Comparison of ENCODE assay signal across 7 cellular contexts in the genomic region with DNA sequence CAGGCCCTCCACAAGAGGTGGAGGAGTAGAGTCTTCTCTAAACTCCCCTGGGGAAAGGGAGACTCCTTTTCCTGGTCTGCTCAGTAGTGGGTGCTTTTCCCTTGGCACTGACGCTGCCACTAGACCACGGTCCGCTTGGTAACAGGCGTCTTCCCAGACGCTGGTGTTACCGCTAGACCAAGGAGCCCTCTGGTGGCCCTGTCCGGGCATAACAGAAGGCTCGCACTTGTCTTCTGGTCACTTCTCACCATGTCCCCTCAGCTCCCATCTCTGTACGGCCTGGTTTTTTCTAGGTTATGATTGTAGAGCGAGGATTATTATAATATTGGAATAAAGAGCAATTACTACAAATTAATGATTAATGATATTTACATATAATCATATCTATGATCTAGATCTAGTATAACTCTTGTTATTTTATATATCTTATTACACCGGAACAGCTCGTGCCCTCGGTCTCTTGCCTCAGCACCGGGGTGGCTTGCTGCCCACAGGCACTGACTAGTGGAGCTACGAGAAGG. TPM values are rescaled to one million over a fixed set of nuclear protein-coding genes. Genes with fewer than 3 reads are reported as not detected.
DNase-seq lines count a peak whose midpoint lies in the region; ATAC-seq and TF ChIP-seq lines count a peak whose summit lies in the region.
"Not testable (repeated sequence)": the region's sequence is repeated elsewhere in the genome, so short reads cannot be mapped to it uniquely, and the experiment has no call there.

No MANE protein-coding gene starts in this region.

- H3K36me3 ChIP-seq in IMR-90 (ENCODE audit: control insufficient read depth, insufficient read depth, low read length); OCI-LY1 (ENCODE audit: insufficient read depth, low read length); ovary: not testable (repeated sequence)

- H4K8ac ChIP-seq in IMR-90 (ENCODE audit: low read depth in 2 of 2, low read length in 2 of 2): not testable (repeated sequence)

- H3F3A ChIP-seq in OCI-LY1 (ENCODE audit: insufficient read depth, low read length): not testable (repeated sequence)

- CTCF ChIA-PET in IMR-90 (lab: Yijun Ruan, JAX): interaction anchor here (0.6 to 1.2 kb wide), 9 partner anchors 9 to 974 kb away, joined by 3 to 6 read pairs (median 4); no protein-coding TSS in a partner anchor
- CTCF ChIA-PET in activated CD4-positive, alpha-beta memory T cell treated with anti-CD3 and anti-CD28 coated beads, Interleukin-2, amount 10 ng/mL, durations not matched to agents 7 days and 5 days (lab: Charles Lee): interaction anchor here (0.8 to 4.0 kb wide), 7 partner anchors 17 to 168 kb away, joined by 3 to 40 read pairs (median 3); no protein-coding TSS in a partner anchor

- POLR2A ChIA-PET in IMR-90 (lab: Charles Lee; ENCODE audit: unreplicated experiment): not testable (repeated sequence)
- POLR2A ChIA-PET in activated CD4-positive, alpha-beta memory T cell treated with anti-CD3 and anti-CD28 coated beads, Interleukin-2, amount 10 ng/mL, durations not matched to agents 7 days and 5 days (lab: Charles Lee): interaction anchor here (0.6 kb wide), 1 partner anchor 29 kb away, joined by 3 read pairs; a partner anchor contains a TSS

- not testable (repeated sequence) for H3K36me3 Mint-ChIP-seq in activated CD4-positive, alpha-beta memory T cell treated with anti-CD3 and anti-CD28 coated beads, Interleukin-2, amount 10 ng/mL, durations not matched to agents 7 days and 5 days (ENCODE audit: low read depth)

- not testable (repeated sequence) for TF ChIP-seq EP300 in ovary (IDR thresholded peaks at IDR 0.05)

- not testable (repeated sequence) for H3K9me2 ChIP-seq in OCI-LY1 (ENCODE audit: low read depth, low read length)

- not testable (repeated sequence) for H3K9me3 ChIP-seq in IMR-90 (ENCODE audit: control insufficient read depth, insufficient read depth, low read length); OCI-LY1 (ENCODE audit: low read length); ovary

- not testable (repeated sequence) for H2BK20ac ChIP-seq in IMR-90 (ENCODE audit: low read depth, low read length)

- H3K4me1 Mint-ChIP-seq in activated CD4-positive, alpha-beta memory T cell treated with anti-CD3 and anti-CD28 coated beads, Interleukin-2, amount 10 ng/mL, durations not matched to agents 7 days and 5 days: peaks cover 31% of the 10 kb centered on the region

- not testable (repeated sequence) for H3K27ac ChIP-seq in IMR-90 (ENCODE audit: insufficient read depth, low read length); OCI-LY1 (ENCODE audit: low read depth, low read length, poor library complexity, severe bottlenecking); dorsolateral prefrontal cortex; ovary

- H3K27me3 Mint-ChIP-seq in activated CD4-positive, alpha-beta memory T cell treated with anti-CD3 and anti-CD28 coated beads, Interleukin-2, amount 10 ng/mL, durations not matched to agents 7 days and 5 days: not testable (repeated sequence)

- H3K14ac ChIP-seq in IMR-90 (replicated peaks; ENCODE audit: low read depth, low read length): not testable (repeated sequence)

- no CpG with 5 or more reads among the region's 15 CpGs for WGBS in IMR-90 (ENCODE audit: extremely low coverage in 2 of 2, insufficient read length in 1 of 2), 2 experiments
- 24 to 27% (median 26%) methylated on average over 15 of the region's 15 CpGs for WGBS in ovary, 3 donors

- not testable (repeated sequence) for TF ChIP-seq POLR2A in IMR-90 (IDR thresholded peaks at IDR 0.05; ENCODE audit: low read depth, low read length); ovary (IDR thresholded peaks at IDR 0.05)

- H3K4me3 Mint-ChIP-seq in activated CD4-positive, alpha-beta memory T cell treated with anti-CD3 and anti-CD28 coated beads, Interleukin-2, amount 10 ng/mL, durations not matched to agents 7 days and 5 days: not testable (repeated sequence)

- H3K4me2 ChIP-seq in IMR-90 (ENCODE audit: low read depth, low read length); OCI-LY1 (ENCODE audit: low read length): not testable (repeated sequence)

- dilution Hi-C loops in IMR-90 (cut with HindIII; ENCODE audit: low sequenced_read_pairs, unreplicated experiment): not testable (repeated sequence)

- not testable (repeated sequence) for H3K4me3 ChIP-seq in IMR-90 (ENCODE audit: insufficient read depth, low read depth, low read length); OCI-LY1 (ENCODE audit: low read depth, low read length, poor library complexity, severe bottlenecking); ovary
- H3K4me3 ChIP-seq in dorsolateral prefrontal cortex: peak overlapping the region in 3 of 59 donors; percentile 7 to 22 (median 9)

- not testable (repeated sequence) for H4K20me1 ChIP-seq in IMR-90 (ENCODE audit: insufficient read depth, low read length); OCI-LY1 (ENCODE audit: insufficient read depth, low read length)

- H3K56ac ChIP-seq in IMR-90 (ENCODE audit: extremely low read depth, insufficient read depth, low read length): not testable (repeated sequence)

- H3K4ac ChIP-seq in IMR-90 (ENCODE audit: low read depth, low read length): not testable (repeated sequence)

- not testable (repeated sequence) for H3K23ac ChIP-seq in IMR-90 (ENCODE audit: low read depth, low read length)

- not testable (repeated sequence) for H2BK5ac ChIP-seq in IMR-90 (ENCODE audit: low read depth, low read length, poor library complexity, severe bottlenecking)

- peak; percentile 29 for DNase-seq in DMS153 (lab: John Stamatoyannopoulos, UW)
- DNase-seq in IMR-90: peak; percentile 47
- peak; percentile 22 for DNase-seq in activated CD4-positive, alpha-beta memory T cell treated with anti-CD3 and anti-CD28 coated beads, Interleukin-2, amount 10 ng/mL, durations not matched to agents 7 days and 5 days
- peak in 4 of 10 donors; percentile 47 to 69 (median 64) for DNase-seq in dorsolateral prefrontal cortex
- peak; percentile 50 for DNase-seq in inferior parietal cortex (ENCODE audit: extremely low spot score)
- DNase-seq in ovary: not testable (repeated sequence)

- not testable (repeated sequence) for H2BK15ac ChIP-seq in IMR-90 (ENCODE audit: low read depth, low read length)

- not testable (repeated sequence) for H3K18ac ChIP-seq in IMR-90 (ENCODE audit: low read depth, low read length)

- H3K4me1 ChIP-seq in IMR-90 (ENCODE audit: control insufficient read depth, insufficient read depth, low read length) (peaks cover 11% of the 10 kb centered on the region), OCI-LY1 (ENCODE audit: insufficient read depth, low read length, severe bottlenecking) (peaks cover 23% of the 10 kb centered on the region), ovary (ENCODE audit: insufficient read depth) (peaks cover 11% of the 10 kb centered on the region)

- not testable (repeated sequence) for ATAC-seq in IMR-90 (ENCODE audit: low read depth)

- peak; percentile 61 for TF ChIP-seq RAD21 in IMR-90 (IDR thresholded peaks at IDR 0.05; ENCODE audit: low read length)

- not testable (repeated sequence) for H2AK9ac ChIP-seq in IMR-90 (replicated peaks; ENCODE audit: low read depth, low read length, poor library complexity)

- intact Hi-C loops in IMR-90 (cut with micrococcal nuclease): not testable (repeated sequence)
- intact Hi-C loops in dorsolateral prefrontal cortex (cut with DNase I): loop anchor here (5.0 to 10.0 kb wide), 2 partner anchors 101 to 174 kb away; a partner anchor contains a TSS
- intact Hi-C loops in ovary (cut with DNase I): loop anchor here in 2 of 4 donors (2.0 to 10.0 kb wide), 2 partner anchors 130 to 436 kb away; no protein-coding TSS in a partner anchor

- H2AK5ac ChIP-seq in IMR-90 (ENCODE audit: low read depth, low read length): not testable (repeated sequence)

- not testable (repeated sequence) for H3K9me1 ChIP-seq in IMR-90 (ENCODE audit: insufficient read depth, low read length)

- not testable (repeated sequence) for H4K5ac ChIP-seq in IMR-90 (ENCODE audit: low read depth, low read length)

- not testable (repeated sequence) for BruUV-seq in IMR-90 (replicated peaks; lab: Mats Ljungman, UMichigan)

- not testable (repeated sequence) for H3K27me3 ChIP-seq in IMR-90 (ENCODE audit: control insufficient read depth, insufficient read depth, low read length); OCI-LY1 (ENCODE audit: insufficient read depth, low read length); dorsolateral prefrontal cortex; ovary

- not testable (repeated sequence) for H2AFZ ChIP-seq in IMR-90 (replicated peaks; ENCODE audit: low read length, poor library complexity); OCI-LY1 (ENCODE audit: low read length)

- H3K27ac Mint-ChIP-seq in activated CD4-positive, alpha-beta memory T cell treated with anti-CD3 and anti-CD28 coated beads, Interleukin-2, amount 10 ng/mL, durations not matched to agents 7 days and 5 days: not testable (repeated sequence)

- H3K79me2 ChIP-seq in OCI-LY1 (ENCODE audit: insufficient read depth, low read length): not testable (repeated sequence)

- H3K9ac ChIP-seq in IMR-90 (ENCODE audit: low read depth, low read length); OCI-LY1 (ENCODE audit: low read length): not testable (repeated sequence)

- H3K79me1 ChIP-seq in IMR-90 (ENCODE audit: low read depth in 1 of 2, low read length in 2 of 2): peaks cover 11 to 23% of the 10 kb centered on the region in 2 experiments; a peak in 3 of 4 replicates

- not testable (repeated sequence) for H2BK120ac ChIP-seq in IMR-90 (ENCODE audit: low read depth, low read length)

- H3K9me3 Mint-ChIP-seq in activated CD4-positive, alpha-beta memory T cell treated with anti-CD3 and anti-CD28 coated beads, Interleukin-2, amount 10 ng/mL, durations not matched to agents 7 days and 5 days: not testable (repeated sequence)

- TF ChIP-seq CTCF in IMR-90 (conservative IDR thresholded peaks at IDR 0.05; ENCODE audit: low read depth, low read length): peak; percentile 53
- peak; percentile 51 for TF ChIP-seq CTCF in OCI-LY1 (IDR thresholded peaks at IDR 0.05; ENCODE audit: low read length)
- TF ChIP-seq CTCF in dorsolateral prefrontal cortex (IDR thresholded peaks at IDR 0.05 in 54 of 56, conservative IDR thresholded peaks at IDR 0.05 in 2 of 56; ENCODE audit: low read depth in 1 of 56, partially characterized antibody in 56 of 56): peak in 54 of 56 donors; percentile 34 to 84 (median 69)
- TF ChIP-seq CTCF in ovary (IDR thresholded peaks at IDR 0.05): peak in 2 of 3 donors; percentile 30 to 31

- in situ Hi-C loops in IMR-90 (cut with MboI; ENCODE audit: low sequenced_read_pairs): loop anchor here (5.0 kb wide), 2 partner anchors 64 to 134 kb away; no protein-coding TSS in a partner anchor

- H4K91ac ChIP-seq in IMR-90 (ENCODE audit: insufficient read depth, low read depth, low read length): not testable (repeated sequence)

RNA-seq across cellular contexts. Expression of a gene that starts 3.6 kb away (rescaled TPM):
- total RNA-seq in IMR-90 (2012; rRNA removed): 25.3 and 25.6 TPM in 2 replicates
- 38.1 and 39.5 TPM in 2 replicates for polyA plus RNA-seq in IMR-90 (2012; rRNA removed)
- polyA plus RNA-seq in IMR-90 (2012; cell fraction: cytosol; rRNA removed): 33.5 and 37.2 TPM in 2 replicates
- polyA plus RNA-seq in IMR-90 (2012; cell fraction: nucleus; rRNA removed; ENCODE audit: low replicate concordance): 11.6 and 15.3 TPM in 2 replicates
- 10 to 100 TPM; 15.9 to 17.3 TPM for total RNA-seq in activated CD4-positive, alpha-beta memory T cell treated with anti-CD3 and anti-CD28 coated beads, Interleukin-2, amount 10 ng/mL, durations not matched to agents 7 days and 5 days
- total RNA-seq in dorsolateral prefrontal cortex: 100 to 1,000 TPM in 101 of 120 experiments, 10 to 100 TPM in 19; 52.0 to 163 (median 121) TPM
- total RNA-seq in ovary: 10 to 100 TPM; 25.3 to 51.1 (median 44.2) TPM
- 10 to 100 TPM; 40.1 to 71.5 TPM for polyA plus RNA-seq in ovary

RNA-seq across cellular contexts. Expression of a gene that starts 9.9 kb away (rescaled TPM):
- total RNA-seq in IMR-90 (2012; rRNA removed) (0.56 and 0.72 TPM in 2 replicates), dorsolateral prefrontal cortex (10 to 100 TPM in 11 of 120 experiments, 1 to 10 TPM in 109; 1.1 to 14.8 (median 6.1) TPM), ovary (100 to 1,000 TPM in 1 of 7 donors, 10 to 100 TPM in 5, 1 to 10 TPM in 1; 6.0 to 117 (median 14.6) TPM)
- polyA plus RNA-seq in IMR-90 (2012; rRNA removed) (4.1 and 5.4 TPM in 2 replicates), ovary (10 to 100 TPM in 1 of 2 donors, under 1 TPM in 1; 0.10 to 12.0 TPM)
- polyA plus RNA-seq in IMR-90 (2012; cell fraction: cytosol; rRNA removed): 3.4 and 5.5 TPM in 2 replicates
- polyA plus RNA-seq in IMR-90 (2012; cell fraction: nucleus; rRNA removed; ENCODE audit: low replicate concordance): 18.4 and 59.0 TPM in 2 replicates
- 10 to 100 TPM; 15.6 to 20.2 TPM for total RNA-seq in activated CD4-positive, alpha-beta memory T cell treated with anti-CD3 and anti-CD28 coated beads, Interleukin-2, amount 10 ng/mL, durations not matched to agents 7 days and 5 days

RNA-seq across cellular contexts. Expression of a gene that starts 28.7 kb away (rescaled TPM):
- total RNA-seq in IMR-90 (2012; rRNA removed) (9.2 and 10.8 TPM in 2 replicates), dorsolateral prefrontal cortex (10 to 100 TPM; 13.3 to 33.0 (median 22.0) TPM), ovary (10 to 100 TPM; 10.3 to 16.7 (median 15.8) TPM)
- polyA plus RNA-seq in IMR-90 (2012; rRNA removed) (23.6 and 24.4 TPM in 2 replicates), ovary (10 to 100 TPM in 1 of 2 donors, 1 to 10 TPM in 1; 5.3 to 18.0 TPM)
- 14.9 and 26.0 TPM in 2 replicates for polyA plus RNA-seq in IMR-90 (2012; cell fraction: cytosol; rRNA removed)
- polyA plus RNA-seq in IMR-90 (2012; cell fraction: nucleus; rRNA removed; ENCODE audit: low replicate concordance): 70.7 and 108 TPM in 2 replicates
- 10 to 100 TPM; 34.7 to 38.9 TPM for total RNA-seq in activated CD4-positive, alpha-beta memory T cell treated with anti-CD3 and anti-CD28 coated beads, Interleukin-2, amount 10 ng/mL, durations not matched to agents 7 days and 5 days

RNA-seq across cellular contexts. Expression of a gene that starts 31.1 kb away (rescaled TPM):
- total RNA-seq in IMR-90 (2012; rRNA removed) (not detected in 2 replicates), dorsolateral prefrontal cortex (under 1 TPM in 65 of 120 experiments, not detected in 55; 0.10 to 0.85 (median 0.25) TPM), ovary (1 to 10 TPM in 1 of 7 donors, under 1 TPM in 6; 0.13 to 7.5 (median 0.47) TPM)
- polyA plus RNA-seq in IMR-90 (2012; rRNA removed) (0.10 TPM in 1 of 2 replicates, not detected in the other), ovary (under 1 TPM; 0.03 to 0.04 TPM)
- polyA plus RNA-seq in IMR-90 (2012; cell fraction: cytosol; rRNA removed): 0.03 TPM in 1 of 2 replicates, not detected in the other
- 0.10 and 0.16 TPM in 2 replicates for polyA plus RNA-seq in IMR-90 (2012; cell fraction: nucleus; rRNA removed; ENCODE audit: low replicate concordance)
- total RNA-seq in activated CD4-positive, alpha-beta memory T cell treated with anti-CD3 and anti-CD28 coated beads, Interleukin-2, amount 10 ng/mL, durations not matched to agents 7 days and 5 days: 1 to 10 TPM; 2.0 to 2.6 TPM
